In the genomic region with DNA sequence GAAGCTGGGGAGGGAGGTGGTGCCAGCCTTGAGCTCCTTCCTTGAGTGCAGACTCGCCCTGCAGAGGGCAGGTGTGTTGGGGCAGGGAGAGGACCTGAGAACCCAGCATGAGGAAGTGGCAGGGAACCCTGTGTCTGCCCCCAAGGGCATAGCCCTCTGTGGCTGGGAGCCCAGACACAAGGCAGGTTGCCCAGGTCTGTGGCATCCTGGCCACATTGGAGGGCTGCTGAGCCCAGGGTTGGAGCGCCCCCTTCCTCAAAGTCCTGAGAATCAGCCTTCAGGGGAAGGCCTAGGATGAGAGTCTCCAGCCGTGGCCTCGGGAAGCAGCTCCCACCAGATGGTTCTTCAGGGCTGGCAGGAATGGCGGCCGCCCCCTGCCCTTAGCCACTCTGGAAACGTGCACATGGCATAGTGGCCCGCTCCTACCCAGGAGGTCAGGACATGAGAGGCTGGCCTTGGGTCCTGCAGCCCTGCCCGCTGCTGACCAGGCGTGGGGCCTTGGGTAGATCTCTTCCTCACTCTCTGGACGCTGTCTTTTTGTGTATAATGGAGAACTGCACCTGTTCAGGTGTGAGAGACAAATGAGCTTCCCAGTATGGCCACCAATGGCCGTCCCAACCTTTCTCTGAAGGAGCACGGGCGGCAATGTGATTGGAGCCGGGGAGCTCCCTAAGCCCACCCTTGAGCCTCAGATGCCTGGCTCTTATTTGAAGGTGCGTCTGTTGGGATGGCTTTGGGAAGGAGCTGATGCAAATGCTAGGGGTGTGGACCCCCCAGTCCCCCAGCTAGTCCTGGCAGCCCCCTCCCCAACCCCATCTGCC, we compare ENCODE assay signal across 1 cellular context.
TF ChIP-seq lines count a peak whose summit lies in the region.

No MANE protein-coding gene starts in this region.

TF ChIP-seq in K562, 482 proteins besides CTCF, POLR2A, EP300 and RAD21:
- TF ChIP-seq, protein P1, sequence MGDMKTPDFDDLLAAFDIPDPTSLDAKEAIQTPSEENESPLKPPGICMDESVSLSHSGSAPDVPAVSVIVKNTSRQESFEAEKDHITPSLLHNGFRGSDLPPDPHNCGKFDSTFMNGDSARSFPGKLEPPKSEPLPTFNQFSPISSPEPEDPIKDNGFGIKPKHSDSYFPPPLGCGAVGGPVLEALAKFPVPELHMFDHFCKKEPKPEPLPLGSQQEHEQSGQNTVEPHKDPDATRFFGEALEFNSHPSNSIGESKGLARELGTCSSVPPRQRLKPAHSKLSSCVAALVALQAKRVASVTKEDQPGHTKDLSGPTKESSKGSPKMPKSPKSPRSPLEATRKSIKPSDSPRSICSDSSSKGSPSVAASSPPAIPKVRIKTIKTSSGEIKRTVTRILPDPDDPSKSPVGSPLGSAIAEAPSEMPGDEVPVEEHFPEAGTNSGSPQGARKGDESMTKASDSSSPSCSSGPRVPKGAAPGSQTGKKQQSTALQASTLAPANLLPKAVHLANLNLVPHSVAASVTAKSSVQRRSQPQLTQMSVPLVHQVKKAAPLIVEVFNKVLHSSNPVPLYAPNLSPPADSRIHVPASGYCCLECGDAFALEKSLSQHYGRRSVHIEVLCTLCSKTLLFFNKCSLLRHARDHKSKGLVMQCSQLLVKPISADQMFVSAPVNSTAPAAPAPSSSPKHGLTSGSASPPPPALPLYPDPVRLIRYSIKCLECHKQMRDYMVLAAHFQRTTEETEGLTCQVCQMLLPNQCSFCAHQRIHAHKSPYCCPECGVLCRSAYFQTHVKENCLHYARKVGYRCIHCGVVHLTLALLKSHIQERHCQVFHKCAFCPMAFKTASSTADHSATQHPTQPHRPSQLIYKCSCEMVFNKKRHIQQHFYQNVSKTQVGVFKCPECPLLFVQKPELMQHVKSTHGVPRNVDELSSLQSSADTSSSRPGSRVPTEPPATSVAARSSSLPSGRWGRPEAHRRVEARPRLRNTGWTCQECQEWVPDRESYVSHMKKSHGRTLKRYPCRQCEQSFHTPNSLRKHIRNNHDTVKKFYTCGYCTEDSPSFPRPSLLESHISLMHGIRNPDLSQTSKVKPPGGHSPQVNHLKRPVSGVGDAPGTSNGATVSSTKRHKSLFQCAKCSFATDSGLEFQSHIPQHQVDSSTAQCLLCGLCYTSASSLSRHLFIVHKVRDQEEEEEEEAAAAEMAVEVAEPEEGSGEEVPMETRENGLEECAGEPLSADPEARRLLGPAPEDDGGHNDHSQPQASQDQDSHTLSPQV (IDR thresholded peaks at IDR 0.05), result 0 out of 2 replicates have a peak, but pooled peaks have one; percentile 53
- TF ChIP-seq POLR3A (IDR thresholded peaks at IDR 0.05; ENCODE audit: borderline replicate concordance, extremely low read depth, insufficient read depth, insufficient read length) (no peak), SPI1 (IDR thresholded peaks at IDR 0.05; ENCODE audit: borderline replicate concordance, low read depth, low read length) (peak; percentile 36; the same call in 1 of the 2 replicates), ZNF316 (IDR thresholded peaks at IDR 0.05) (no peak), NONO (IDR thresholded peaks at IDR 0.05; ENCODE audit: low read depth in 2 of 2, low read length in 1 of 2) (0 out of 4 replicates have a peak, but pooled peaks of 1 of the 2 experiments have one; percentile 25), ZNF551 (CRISPR knock-in tag; IDR thresholded peaks at IDR 0.05) (no peak), CREB1 (IDR thresholded peaks at IDR 0.05) (no peak), CREB1 (CRISPR knock-in tag; IDR thresholded peaks at IDR 0.05) (no peak), ZNF41 (CRISPR knock-in tag; conservative IDR thresholded peaks at IDR 0.05) (no peak), CREBBP (IDR thresholded peaks at IDR 0.05; ENCODE audit: low read depth, low read length) (no peak), GABPB2 (CRISPR knock-in tag; conservative IDR thresholded peaks at IDR 0.05) (no peak), GATA2 (CRISPR knock-in tag; IDR thresholded peaks at IDR 0.05) (no peak), ARID1B (IDR thresholded peaks at IDR 0.05) (0 out of 2 replicates have a peak, but pooled peaks have one; percentile 7), ZBTB8A (IDR thresholded peaks at IDR 0.05; ENCODE audit: partially characterized antibody) (no peak), SIN3B (IDR thresholded peaks at IDR 0.05; ENCODE audit: low read depth) (no peak), ZNF444 (CRISPR knock-in tag; IDR thresholded peaks at IDR 0.05) (no peak)
